1 cellular context compared by ENCODE assay signal in the genomic region with DNA sequence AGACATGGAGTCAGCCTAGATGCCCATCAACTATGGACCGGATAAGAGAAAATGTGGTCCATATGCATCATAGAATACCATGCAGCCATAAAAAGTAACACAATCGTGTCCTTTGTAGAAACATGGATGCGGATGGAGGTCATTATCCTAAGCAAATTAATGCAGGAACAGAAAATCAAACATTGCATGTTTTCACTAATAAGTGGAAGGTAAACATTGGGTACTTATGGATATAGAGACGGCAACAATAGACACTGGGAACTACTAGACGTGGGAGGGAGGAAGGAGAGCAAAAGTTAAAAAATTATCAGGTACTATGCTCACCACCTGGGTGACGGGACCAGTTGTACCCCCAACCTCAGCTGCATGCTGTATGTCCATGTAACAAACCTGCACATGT.
TF ChIP-seq lines count a peak whose summit lies in the region.

No MANE protein-coding gene starts in this region.

TF ChIP-seq in HepG2, 621 proteins besides CTCF, POLR2A, EP300 and RAD21 (continued from another document and continues in another):
- TF ChIP-seq PRDM4 (CRISPR knock-in tag; IDR thresholded peaks at IDR 0.05; ENCODE audit: borderline replicate concordance) (no peak), ZNF432 (CRISPR knock-in tag; IDR thresholded peaks at IDR 0.05; ENCODE audit: borderline replicate concordance) (no peak), ZNF761 (CRISPR knock-in tag; conservative IDR thresholded peaks at IDR 0.05) (no peak), JUNB (CRISPR knock-in tag; IDR thresholded peaks at IDR 0.05; ENCODE audit: borderline replicate concordance) (no peak), UBTF (CRISPR knock-in tag; IDR thresholded peaks at IDR 0.05) (no peak), PHF8 (CRISPR knock-in tag; IDR thresholded peaks at IDR 0.05) (no peak), MNT (IDR thresholded peaks at IDR 0.05) (no peak), LBX2 (CRISPR knock-in tag; IDR thresholded peaks at IDR 0.05; ENCODE audit: borderline replicate concordance) (no peak), ZC3H13 (CRISPR knock-in tag; IDR thresholded peaks at IDR 0.05) (no peak), FOXA3 (CRISPR knock-in tag; IDR thresholded peaks at IDR 0.05) (peak; percentile 79), ZBTB42 (CRISPR knock-in tag; IDR thresholded peaks at IDR 0.05) (0 out of 2 replicates have a peak, but pooled peaks have one; percentile 34), SALL1 (CRISPR knock-in tag; IDR thresholded peaks at IDR 0.05) (no peak; the same call in 1 of the 2 replicates), HDAC1 (CRISPR knock-in tag; IDR thresholded peaks at IDR 0.05) (peak; percentile 33; the same call in 1 of the 2 replicates), ZNF772 (CRISPR knock-in tag; IDR thresholded peaks at IDR 0.05) (no peak), ZNF790 (CRISPR knock-in tag; IDR thresholded peaks at IDR 0.05; ENCODE audit: borderline replicate concordance) (no peak), KDM1A (CRISPR knock-in tag; IDR thresholded peaks at IDR 0.05) (no peak), ZNF644 (CRISPR knock-in tag; IDR thresholded peaks at IDR 0.05; ENCODE audit: low read depth) (no peak), ZSCAN31 (CRISPR knock-in tag; IDR thresholded peaks at IDR 0.05; ENCODE audit: low read depth) (no peak), SNAI1 (CRISPR knock-in tag; IDR thresholded peaks at IDR 0.05; ENCODE audit: borderline replicate concordance) (no peak), ZSCAN30 (CRISPR knock-in tag; IDR thresholded peaks at IDR 0.05) (no peak), FOSL2 (CRISPR knock-in tag; IDR thresholded peaks at IDR 0.05) (peak; percentile 13; the same call in 1 of the 2 replicates), ZNF782 (CRISPR knock-in tag; IDR thresholded peaks at IDR 0.05; ENCODE audit: borderline replicate concordance) (no peak), TRIM24 (CRISPR knock-in tag; IDR thresholded peaks at IDR 0.05) (no peak), ZNF232 (CRISPR knock-in tag; IDR thresholded peaks at IDR 0.05; ENCODE audit: borderline replicate concordance) (no peak), SOX6 (IDR thresholded peaks at IDR 0.05) (no peak), SOX6 (CRISPR knock-in tag; IDR thresholded peaks at IDR 0.05) (peak; percentile 72), ZNF7 (CRISPR knock-in tag; IDR thresholded peaks at IDR 0.05) (no peak), SCMH1 (CRISPR knock-in tag; IDR thresholded peaks at IDR 0.05; ENCODE audit: borderline replicate concordance) (no peak), ZNF263 (CRISPR knock-in tag; IDR thresholded peaks at IDR 0.05) (peak; percentile 82), TAF1 (CRISPR knock-in tag; IDR thresholded peaks at IDR 0.05) (no peak), ZNF703 (CRISPR knock-in tag; IDR thresholded peaks at IDR 0.05; ENCODE audit: borderline replicate concordance) (no peak), ZBTB7A (CRISPR knock-in tag; IDR thresholded peaks at IDR 0.05) (no peak), NFIC (IDR thresholded peaks at IDR 0.05; ENCODE audit: low read length) (no peak), ZNF605 (CRISPR knock-in tag; IDR thresholded peaks at IDR 0.05) (no peak), ZBED4 (CRISPR knock-in tag; IDR thresholded peaks at IDR 0.05; ENCODE audit: borderline replicate concordance) (no peak)
- TF ChIP-seq, protein P1, sequence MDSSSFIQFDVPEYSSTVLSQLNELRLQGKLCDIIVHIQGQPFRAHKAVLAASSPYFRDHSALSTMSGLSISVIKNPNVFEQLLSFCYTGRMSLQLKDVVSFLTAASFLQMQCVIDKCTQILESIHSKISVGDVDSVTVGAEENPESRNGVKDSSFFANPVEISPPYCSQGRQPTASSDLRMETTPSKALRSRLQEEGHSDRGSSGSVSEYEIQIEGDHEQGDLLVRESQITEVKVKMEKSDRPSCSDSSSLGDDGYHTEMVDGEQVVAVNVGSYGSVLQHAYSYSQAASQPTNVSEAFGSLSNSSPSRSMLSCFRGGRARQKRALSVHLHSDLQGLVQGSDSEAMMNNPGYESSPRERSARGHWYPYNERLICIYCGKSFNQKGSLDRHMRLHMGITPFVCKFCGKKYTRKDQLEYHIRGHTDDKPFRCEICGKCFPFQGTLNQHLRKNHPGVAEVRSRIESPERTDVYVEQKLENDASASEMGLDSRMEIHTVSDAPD (CRISPR knock-in tag; IDR thresholded peaks at IDR 0.05): no peak
- TF ChIP-seq, protein P2, sequence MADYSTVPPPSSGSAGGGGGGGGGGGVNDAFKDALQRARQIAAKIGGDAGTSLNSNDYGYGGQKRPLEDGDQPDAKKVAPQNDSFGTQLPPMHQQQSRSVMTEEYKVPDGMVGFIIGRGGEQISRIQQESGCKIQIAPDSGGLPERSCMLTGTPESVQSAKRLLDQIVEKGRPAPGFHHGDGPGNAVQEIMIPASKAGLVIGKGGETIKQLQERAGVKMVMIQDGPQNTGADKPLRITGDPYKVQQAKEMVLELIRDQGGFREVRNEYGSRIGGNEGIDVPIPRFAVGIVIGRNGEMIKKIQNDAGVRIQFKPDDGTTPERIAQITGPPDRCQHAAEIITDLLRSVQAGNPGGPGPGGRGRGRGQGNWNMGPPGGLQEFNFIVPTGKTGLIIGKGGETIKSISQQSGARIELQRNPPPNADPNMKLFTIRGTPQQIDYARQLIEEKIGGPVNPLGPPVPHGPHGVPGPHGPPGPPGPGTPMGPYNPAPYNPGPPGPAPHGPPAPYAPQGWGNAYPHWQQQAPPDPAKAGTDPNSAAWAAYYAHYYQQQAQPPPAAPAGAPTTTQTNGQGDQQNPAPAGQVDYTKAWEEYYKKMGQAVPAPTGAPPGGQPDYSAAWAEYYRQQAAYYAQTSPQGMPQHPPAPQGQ (CRISPR knock-in tag; IDR thresholded peaks at IDR 0.05; ENCODE audit: borderline replicate concordance): no peak
- TF ChIP-seq, protein P3, sequence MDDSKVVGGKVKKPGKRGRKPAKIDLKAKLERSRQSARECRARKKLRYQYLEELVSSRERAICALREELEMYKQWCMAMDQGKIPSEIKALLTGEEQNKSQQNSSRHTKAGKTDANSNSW (CRISPR knock-in tag; IDR thresholded peaks at IDR 0.05; ENCODE audit: borderline replicate concordance): no peak
- TF ChIP-seq, protein P4, sequence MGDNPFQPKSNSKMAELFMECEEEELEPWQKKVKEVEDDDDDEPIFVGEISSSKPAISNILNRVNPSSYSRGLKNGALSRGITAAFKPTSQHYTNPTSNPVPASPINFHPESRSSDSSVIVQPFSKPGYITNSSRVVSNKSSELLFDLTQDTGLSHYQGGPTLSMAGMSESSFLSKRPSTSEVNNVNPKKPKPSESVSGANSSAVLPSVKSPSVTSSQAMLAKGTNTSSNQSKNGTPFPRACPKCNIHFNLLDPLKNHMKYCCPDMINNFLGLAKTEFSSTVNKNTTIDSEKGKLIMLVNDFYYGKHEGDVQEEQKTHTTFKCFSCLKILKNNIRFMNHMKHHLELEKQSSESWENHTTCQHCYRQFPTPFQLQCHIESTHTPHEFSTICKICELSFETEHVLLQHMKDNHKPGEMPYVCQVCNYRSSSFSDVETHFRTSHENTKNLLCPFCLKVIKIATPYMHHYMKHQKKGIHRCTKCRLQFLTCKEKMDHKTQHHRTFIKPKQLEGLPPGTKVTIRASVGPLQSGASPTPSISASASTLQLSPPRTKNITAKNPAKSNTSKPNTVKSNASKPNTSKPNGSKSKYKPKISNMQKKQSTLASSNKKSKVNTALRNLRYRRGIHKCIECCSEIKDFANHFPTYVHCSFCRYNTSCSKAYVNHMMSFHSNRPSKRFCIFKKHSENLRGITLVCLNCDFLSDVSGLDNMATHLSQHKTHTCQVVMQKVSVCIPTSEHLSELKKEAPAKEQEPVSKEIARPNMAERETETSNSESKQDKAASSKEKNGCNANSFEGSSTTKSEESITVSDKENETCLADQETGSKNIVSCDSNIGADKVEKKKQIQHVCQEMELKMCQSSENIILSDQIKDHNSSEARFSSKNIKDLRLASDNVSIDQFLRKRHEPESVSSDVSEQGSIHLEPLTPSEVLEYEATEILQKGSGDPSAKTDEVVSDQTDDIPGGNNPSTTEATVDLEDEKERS (CRISPR knock-in tag; IDR thresholded peaks at IDR 0.05): peak; percentile 48; the same call in 1 of the 2 replicates
- TF ChIP-seq, protein P5, sequence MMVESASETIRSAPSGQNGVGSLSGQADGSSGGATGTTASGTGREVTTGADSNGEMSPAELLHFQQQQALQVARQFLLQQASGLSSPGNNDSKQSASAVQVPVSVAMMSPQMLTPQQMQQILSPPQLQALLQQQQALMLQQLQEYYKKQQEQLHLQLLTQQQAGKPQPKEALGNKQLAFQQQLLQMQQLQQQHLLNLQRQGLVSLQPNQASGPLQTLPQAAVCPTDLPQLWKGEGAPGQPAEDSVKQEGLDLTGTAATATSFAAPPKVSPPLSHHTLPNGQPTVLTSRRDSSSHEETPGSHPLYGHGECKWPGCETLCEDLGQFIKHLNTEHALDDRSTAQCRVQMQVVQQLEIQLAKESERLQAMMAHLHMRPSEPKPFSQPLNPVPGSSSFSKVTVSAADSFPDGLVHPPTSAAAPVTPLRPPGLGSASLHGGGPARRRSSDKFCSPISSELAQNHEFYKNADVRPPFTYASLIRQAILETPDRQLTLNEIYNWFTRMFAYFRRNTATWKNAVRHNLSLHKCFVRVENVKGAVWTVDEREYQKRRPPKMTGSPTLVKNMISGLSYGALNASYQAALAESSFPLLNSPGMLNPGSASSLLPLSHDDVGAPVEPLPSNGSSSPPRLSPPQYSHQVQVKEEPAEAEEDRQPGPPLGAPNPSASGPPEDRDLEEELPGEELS (CRISPR knock-in tag; IDR thresholded peaks at IDR 0.05): peak; percentile 73
- TF ChIP-seq, protein P6, sequence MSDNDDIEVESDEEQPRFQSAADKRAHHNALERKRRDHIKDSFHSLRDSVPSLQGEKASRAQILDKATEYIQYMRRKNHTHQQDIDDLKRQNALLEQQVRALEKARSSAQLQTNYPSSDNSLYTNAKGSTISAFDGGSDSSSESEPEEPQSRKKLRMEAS (IDR thresholded peaks at IDR 0.05): no peak
